Comparison of ENCODE assay signal across 8 cellular contexts in the genomic region with DNA sequence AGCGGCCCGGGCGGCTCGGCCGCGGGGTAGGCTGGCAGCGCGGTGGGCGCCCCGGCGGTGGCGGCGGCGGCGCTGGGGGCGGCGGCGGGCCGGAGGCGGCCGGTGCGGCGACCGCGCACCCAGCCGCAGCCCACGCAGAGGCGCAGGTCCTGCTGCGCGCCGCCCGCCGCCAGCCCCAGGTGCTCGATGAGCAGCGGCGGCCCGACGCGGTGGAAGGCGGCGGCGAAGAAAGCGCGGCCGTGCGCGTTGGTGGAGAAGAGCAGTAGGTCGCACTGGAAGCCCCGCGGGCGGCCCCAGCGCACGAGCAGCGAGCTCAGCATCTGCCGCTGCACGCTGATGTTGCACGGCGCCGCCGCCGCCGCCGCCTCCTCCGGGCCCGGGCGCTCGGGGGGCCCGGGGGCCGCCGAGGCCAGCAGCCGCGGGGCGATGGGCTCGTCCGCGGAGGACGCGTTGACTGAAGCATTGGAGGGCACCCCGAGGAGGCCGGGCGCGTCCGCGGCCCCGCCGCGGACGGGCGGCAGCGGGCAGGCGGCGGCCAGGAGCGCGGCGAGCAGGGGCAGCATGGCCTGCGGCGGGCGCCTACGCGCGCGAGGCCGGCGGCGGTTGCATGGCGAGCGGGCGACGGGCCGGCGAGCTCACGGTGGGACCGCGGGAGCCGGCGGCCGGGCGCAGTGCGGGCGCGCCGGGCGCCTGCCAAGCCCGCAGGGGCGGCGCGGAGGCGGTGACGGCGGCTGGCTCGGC. TPM values are rescaled to one million over a fixed set of nuclear protein-coding genes. Genes with fewer than 3 reads are reported as not detected.
A peak's percentile ranks its signal among the peaks of the same experiment; 100 is the strongest.
DNase-seq lines count a peak whose midpoint lies in the region; ATAC-seq and TF ChIP-seq lines count a peak whose summit lies in the region.

No MANE protein-coding gene starts in this region.

- DNase-seq in Caki2 (ENCODE audit: low read depth): peak; percentile 32
- peak; percentile 26 for DNase-seq in LHCN-M2 (ENCODE audit: low read depth)
- DNase-seq in activated T-cell treated with anti-CD3 and anti-CD28 coated beads, Interleukin-2, amount 50 U/mL, for 1 hour: peak; percentile 57
- peak in 1 of 2 donors; percentile 52 for DNase-seq in foreskin fibroblast
- peak in 4 of 5 donors; percentile 19 to 49 (median 24) for DNase-seq in ovary
- no peak for DNase-seq in NCI-H2196 treated with DMSO at 0.1 percent for 48 hours (lab: John Stamatoyannopoulos, UW; ENCODE audit: unreplicated experiment)

- H3K4me3 ChIP-seq in foreskin fibroblast (ENCODE audit: low read depth in 1 of 2, low read length in 2 of 2) (peak overlapping the region; percentile 75 to 89), ovary (peak overlapping the region; percentile 54)

- H3K27ac ChIP-seq in ovary: no peak overlapping the region

- TF ChIP-seq EP300 in ovary (IDR thresholded peaks at IDR 0.05): no peak

- H3K4me1 ChIP-seq in ovary (ENCODE audit: insufficient read depth): no peaks in the 10 kb centered on the region

- ATAC-seq in GM21423 (IDR thresholded peaks at IDR 0.05; ENCODE audit: unreplicated experiment) (peak; percentile 38), GM18858 (IDR thresholded peaks at IDR 0.05; ENCODE audit: unreplicated experiment) (no peak)

- no peak for TF ChIP-seq CTCF in foreskin fibroblast (IDR thresholded peaks at IDR 0.05; ENCODE audit: low read depth, low read length)
- no peak for TF ChIP-seq CTCF in ovary (IDR thresholded peaks at IDR 0.05)

- H3K27me3 ChIP-seq in ovary: no peaks in the 10 kb centered on the region

- H3K36me3 ChIP-seq in ovary: no peaks in the 10 kb centered on the region

- 0 to 1% (median 0%) methylated on average over 33 to 129 of the region's 131 CpGs for WGBS in ovary, 3 donors

- intact Hi-C loops in ovary (cut with DNase I): loop anchor here in 3 of 4 donors (5.0 to 10.0 kb wide), 3 partner anchors 269 to 432 kb away; no protein-coding TSS in a partner anchor

- H3K9me3 ChIP-seq in ovary: no peaks in the 10 kb centered on the region

- no peak for TF ChIP-seq POLR2A in ovary (IDR thresholded peaks at IDR 0.05)

- in situ Hi-C loops in Caki2 (cut with HindIII; ENCODE audit: low pct_unique_long_range_greater_than_20kb, low sequenced_read_pairs): no loop called here

RNA-seq across cellular contexts. Expression of a gene that starts 0.5 kb away (rescaled TPM):
- total RNA-seq in Caki2 (2014; rRNA removed; shearing (Covaris generic); ENCODE audit: low replicate concordance): 3.2 and 7.5 TPM in 2 replicates
- total RNA-seq in LHCN-M2 (2014; rRNA removed) (178 and 181 TPM in 2 replicates), ovary (1 to 10 TPM in 6 of 7 donors, not detected in 1; 1.2 to 5.7 (median 2.9) TPM)
- polyA plus RNA-seq in LHCN-M2 (2012): 4.1 TPM
- 1 to 10 TPM in 1 of 2 donors, under 1 TPM in 1; 0.98 to 3.2 TPM for polyA plus RNA-seq in ovary

Comparison
In these comparisons a context has a peak if more than half of its experiments do, and no peak if none do; other contexts are left out.
1. RNA of a gene that starts 0.5 kb away (total RNA-seq): 178 to 181 TPM in LHCN-M2; 3.2 to 7.5 TPM in Caki2 and 1.2 to 5.7 TPM in ovary; every median in the first group is over 10 times any median in the second.